25 cellular contexts compared by ENCODE assay signal in genomic region chr4:78331186-78331585, GRCh38.
"Had no signal": no experiment of that assay in that cellular context is flagged by ENCODE, and none has a peak within 500 bp of the region (broad histone marks: within the 10 kb centered on the region; RNA-seq: fewer than 3 reads in every experiment).

No MANE protein-coding gene starts in this region.

- H3K4me3 ChIP-seq: left ventricle myocardium inferior, lung, mucosa of descending colon, neural progenitor cell, ovary, right atrium auricular region, skin epidermis, suprapubic skin, thoracic aorta, tibial artery, upper lobe of right lung had no signal

- H2AFZ ChIP-seq: neural progenitor cell had no signal

- H3K27me3 ChIP-seq: neural progenitor cell, ovary, right atrium auricular region, suprapubic skin, tibial artery, upper lobe of right lung had no signal

- DNase-seq: hypothalamus; left ventricle myocardium inferior; midbrain; mucosa of descending colon; naive thymus-derived CD4-positive, alpha-beta T cell; ovary; stimulated activated CD4-positive, alpha-beta T cell treated with anti-CD3 and anti-CD28 coated beads, Interleukin-12 subunit alpha, Interleukin-12 subunit beta, amount 100 ng/mL, for 4 hours; stimulated activated CD4-positive, alpha-beta T cell treated with anti-CD3 and anti-CD28 coated beads, Interleukin-15, amount 100 ng/mL, for 24 hours; stimulated activated CD4-positive, alpha-beta T cell treated with anti-CD3 and anti-CD28 coated beads, Interleukin-2, amount 100 ng/mL, for 24 hours; stimulated activated CD4-positive, alpha-beta T cell treated with anti-CD3 and anti-CD28 coated beads, Interleukin-4, amount 100 ng/mL, for 1 hour; stimulated activated naive CD4-positive, alpha-beta T cell; tibial artery; trophoblast cell; upper lobe of right lung had no signal

- H3K36me3 ChIP-seq: left ventricle myocardium inferior, neural progenitor cell, neutrophil, ovary, right atrium auricular region, suprapubic skin, thoracic aorta, tibial artery, upper lobe of right lung had no signal

- H3K4me1 Mint-ChIP-seq: naive thymus-derived CD4-positive, alpha-beta T cell had no signal

- H3K27ac Mint-ChIP-seq: naive thymus-derived CD4-positive, alpha-beta T cell; stimulated activated naive CD8-positive, alpha-beta T cell treated with anti-CD3 and anti-CD28 coated beads, Interleukin-15, Interleukin-2, amounts not matched to agents 100 ng/mL and 50 ng/mL, for 24 hours had no signal

- ATAC-seq: mucosa of descending colon; naive thymus-derived CD4-positive, alpha-beta T cell; sciatic nerve; upper lobe of right lung had no signal

- H3K4me2 ChIP-seq: neural progenitor cell had no signal

- H3K4me3 Mint-ChIP-seq: naive thymus-derived CD4-positive, alpha-beta T cell; nephron; neural progenitor cell; stimulated activated naive CD8-positive, alpha-beta T cell treated with anti-CD3 and anti-CD28 coated beads, Interleukin-15, Interleukin-2, amounts not matched to agents 100 ng/mL and 50 ng/mL, for 24 hours had no signal

- H3K9ac ChIP-seq: neural progenitor cell had no signal

- H3K27ac ChIP-seq: left ventricle myocardium inferior, neural progenitor cell, neutrophil, ovary, right atrium auricular region, skin epidermis, suprapubic skin, thoracic aorta, tibial artery, upper lobe of right lung had no signal

- H3K9me3 ChIP-seq: left ventricle myocardium inferior, mucosa of descending colon, neutrophil, ovary, right atrium auricular region, suprapubic skin, thoracic aorta, tibial artery, upper lobe of right lung had no signal

- H3K27me3 Mint-ChIP-seq: progenitor cell of endocrine pancreas; stimulated activated naive CD8-positive, alpha-beta T cell treated with anti-CD3 and anti-CD28 coated beads, Interleukin-15, Interleukin-2, amounts not matched to agents 100 ng/mL and 50 ng/mL, for 24 hours had no signal

- H3K9me3 Mint-ChIP-seq: nephron; stimulated activated naive CD8-positive, alpha-beta T cell treated with anti-CD3 and anti-CD28 coated beads, Interleukin-15, Interleukin-2, amounts not matched to agents 100 ng/mL and 50 ng/mL, for 24 hours had no signal

- H3K4me1 ChIP-seq: suprapubic skin, tibial artery had no signal
